18 cellular contexts compared by ENCODE assay signal in genomic region chr10:60576130-60577069, GRCh38.
DNase-seq lines count a peak whose midpoint lies in the region; ATAC-seq and TF ChIP-seq lines count a peak whose summit lies in the region.
"Had no signal": no experiment of that assay in that cellular context is flagged by ENCODE, and none has a peak within 500 bp of the region (broad histone marks: within the 10 kb centered on the region; RNA-seq: fewer than 3 reads in every experiment).

No MANE protein-coding gene starts in this region.

- no peak for TF ChIP-seq CTCF in LNCaP clone FGC (IDR thresholded peaks at IDR 0.05; ENCODE audit: control insufficient read depth, extremely low read depth, insufficient read depth)

- H3K4me1 Mint-ChIP-seq in dendritic cell treated with granulocyte-macrophage colony-stimulating factor and Interleukin-4, amounts not matched to agents 40 ng/mL and 50 ng/mL, for 4 days (ENCODE audit: low read depth): peaks cover 10% of the 10 kb centered on the region
- peaks cover 10 to 20% (median 16%) of the 10 kb centered on the region in 3 donors for H3K4me1 Mint-ChIP-seq in naive B cell

- no peaks in the 10 kb centered on the region for H3K9me3 Mint-ChIP-seq in dendritic cell treated with granulocyte-macrophage colony-stimulating factor and Interleukin-4, amounts not matched to agents 40 ng/mL and 50 ng/mL, for 4 days
- peaks cover 0 to 9% (median 3%) of the 10 kb centered on the region in 7 donors for H3K9me3 Mint-ChIP-seq in naive B cell

- peak overlapping the region; percentile 60 for H3K27ac Mint-ChIP-seq in dendritic cell treated with granulocyte-macrophage colony-stimulating factor and Interleukin-4, amounts not matched to agents 40 ng/mL and 50 ng/mL, for 4 days
- H3K27ac Mint-ChIP-seq in naive B cell: peak overlapping the region in 2 of 6 donors; percentile 46 to 70
- H3K27ac Mint-ChIP-seq: CD8-positive, alpha-beta T cell; endodermal cell had no signal

- ATAC-seq in naive B cell (ENCODE audit: low read depth in 2 of 2): peak; percentile 28 to 38
- ATAC-seq: CD8-positive, alpha-beta T cell; gastroesophageal sphincter; naive thymus-derived CD4-positive, alpha-beta T cell; Panc1 had no signal

- DNase-seq in NCI-H2107 treated with DMSO at 0.1 percent for 48 hours (lab: John Stamatoyannopoulos, UW; ENCODE audit: unreplicated experiment) (peak; percentile 23), NCI-H2107 (lab: John Stamatoyannopoulos, UW) (no peak), LNCaP clone FGC (ENCODE audit: low read depth) (peak; percentile 50), naive B cell (no peak), NCI-H2227 treated with DMSO at 0.1 percent for 48 hours (lab: John Stamatoyannopoulos, UW) (no peak), mesenteric fat pad (ENCODE audit: low spot score) (no peak), NCI-H2227 (lab: John Stamatoyannopoulos, UW; ENCODE audit: unreplicated experiment) (no peak)
- DNase-seq: 8988T; activated CD4-positive, alpha-beta T cell treated with anti-CD3 and anti-CD28 coated beads for 48 hours; activated effector memory CD4-positive, alpha-beta T cell treated with Interleukin-2 at 50 U/mL for 16 hours; CD8-positive, alpha-beta T cell; endodermal cell; MV-4-11; naive thymus-derived CD4-positive, alpha-beta T cell; stomach had no signal

- H3K36me3 Mint-ChIP-seq in dendritic cell treated with granulocyte-macrophage colony-stimulating factor and Interleukin-4, amounts not matched to agents 40 ng/mL and 50 ng/mL, for 4 days (ENCODE audit: low read depth): no peaks in the 10 kb centered on the region
- H3K36me3 Mint-ChIP-seq in naive B cell: peaks cover 0 to 8% of the 10 kb centered on the region in 2 donors

- H3K4me3 Mint-ChIP-seq in dendritic cell treated with granulocyte-macrophage colony-stimulating factor and Interleukin-4, amounts not matched to agents 40 ng/mL and 50 ng/mL, for 4 days: peak overlapping the region; percentile 51
- H3K4me3 Mint-ChIP-seq in naive B cell: peak overlapping the region in 1 of 8 donors; percentile 38
- H3K4me3 Mint-ChIP-seq: CD8-positive, alpha-beta T cell; endodermal cell had no signal

- H3K4me3 ChIP-seq in LNCaP clone FGC (ENCODE audit: low read depth, low read length): 0 out of 2 replicates have a peak overlapping the region, but pooled peaks have one; percentile 9

- peaks cover 13% of the 10 kb centered on the region for H3K27me3 Mint-ChIP-seq in dendritic cell treated with granulocyte-macrophage colony-stimulating factor and Interleukin-4, amounts not matched to agents 40 ng/mL and 50 ng/mL, for 4 days
- peaks cover 6 to 16% (median 14%) of the 10 kb centered on the region in 3 donors for H3K27me3 Mint-ChIP-seq in naive B cell
- H3K27me3 Mint-ChIP-seq: naive thymus-derived CD4-positive, alpha-beta T cell had no signal

- intact Hi-C loops in dendritic cell treated with granulocyte-macrophage colony-stimulating factor and Interleukin-4, amounts not matched to agents 40 ng/mL and 50 ng/mL, for 4 days (cut with micrococcal nuclease): no loop called here

Comparison
In these comparisons a context has a peak if more than half of its experiments do, and no peak if none do; other contexts are left out.
1. DNase-seq: peak in NCI-H2107 treated with DMSO at 0.1 percent for 48 hours (single experiment) and LNCaP clone FGC (single experiment); none in NCI-H2107 (single experiment), naive B cell (single experiment), NCI-H2227 treated with DMSO at 0.1 percent for 48 hours (single experiment), mesenteric fat pad (single experiment) and NCI-H2227 (single experiment).